8 cellular contexts compared by ENCODE assay signal in genomic region chr6:150600302-150601017, GRCh38. TPM values are rescaled to one million over a fixed set of nuclear protein-coding genes. Genes with fewer than 3 reads are reported as not detected.
DNase-seq lines count a peak whose midpoint lies in the region; ATAC-seq and TF ChIP-seq lines count a peak whose summit lies in the region.

No MANE protein-coding gene starts in this region.

- intact Hi-C loops in left cardiac atrium (cut with DNase I), result loop anchor here in 1 of 2 donors (5.0 kb wide), 1 partner anchor 183 kb away; no protein-coding TSS in a partner anchor
- intact Hi-C loops in aorta (cut with DNase I), result loop anchor here in 1 of 2 donors (10.0 kb wide), 2 partner anchors 186 to 214 kb away; no protein-coding TSS in a partner anchor

- POLR2A ChIA-PET in SK-N-SH (lab: Yijun Ruan, JAX), result no interaction called here

- 3% methylated on average over 8 of the region's 69 CpGs for WGBS in SK-N-SH (ENCODE audit: low lambda C conversion rate)
- 0% methylated on average over 54 to 69 of the region's 69 CpGs for WGBS in aorta, 2 donors

- H3K27ac Mint-ChIP-seq in progenitor cell of endocrine pancreas, result peak overlapping the region; percentile 98

- peaks cover 1% of the 10 kb centered on the region for H3K36me3 Mint-ChIP-seq in progenitor cell of endocrine pancreas (ENCODE audit: insufficient read depth)

- H3K79me2 ChIP-seq in SK-N-SH (ENCODE audit: insufficient read depth), result no peaks in the 10 kb centered on the region

- peak overlapping the region; percentile 74 for H3K4me2 ChIP-seq in SK-N-SH

- H3K4me1 ChIP-seq in SK-N-SH (ENCODE audit: control insufficient read depth in 1 of 2, insufficient read depth in 2 of 2, low read depth in 1 of 2, low read length in 1 of 2) (no peaks in the 10 kb centered on the region; a peak in 1 of 4 replicates), aorta (ENCODE audit: control insufficient read depth in 1 of 2, insufficient read depth in 2 of 2, low read length in 2 of 2) (no peaks in the 10 kb centered on the region)

- no peak for TF ChIP-seq EP300 in SK-N-SH (IDR thresholded peaks at IDR 0.05; ENCODE audit: borderline replicate concordance in 1 of 2, low read depth in 1 of 2, low read length in 1 of 2)

- H3K4me3 ChIP-seq in SK-N-SH (ENCODE audit: low read depth in 2 of 2, low read length in 1 of 2) (peak overlapping the region; percentile 30 to 39), aorta (ENCODE audit: low read length in 2 of 2) (peak overlapping the region; percentile 60 to 61)

- TF ChIP-seq CTCF in SK-N-SH (IDR thresholded peaks at IDR 0.05) (peak; percentile 37), progenitor cell of endocrine pancreas (IDR thresholded peaks at IDR 0.05; ENCODE audit: unreplicated experiment) (peak; percentile 70)

- H3K27me3 Mint-ChIP-seq in progenitor cell of endocrine pancreas, result peaks cover 21% of the 10 kb centered on the region

- H3K27ac ChIP-seq in SK-N-SH (ENCODE audit: low read depth in 2 of 2, low read length in 1 of 2) (no peak overlapping the region), aorta (ENCODE audit: low read depth in 1 of 2, low read length in 2 of 2) (no peak overlapping the region)

- H2AFZ ChIP-seq in SK-N-SH (ENCODE audit: low read depth), result 0 out of 2 replicates have a peak overlapping the region, but pooled peaks have one; percentile 65

- H3K27me3 ChIP-seq in SK-N-SH (ENCODE audit: insufficient read depth), result peaks cover 35% of the 10 kb centered on the region
- H3K27me3 ChIP-seq in aorta (ENCODE audit: control insufficient read depth in 1 of 2, insufficient read depth in 2 of 2, low read length in 1 of 2), result no peaks in the 10 kb centered on the region

- peaks cover 16% of the 10 kb centered on the region for H3K4me1 Mint-ChIP-seq in progenitor cell of endocrine pancreas (ENCODE audit: low read depth)

- no peak overlapping the region for H3K9ac ChIP-seq in SK-N-SH

- DNase-seq in DMS53 treated with DMSO at 0.1 percent for 48 hours (lab: John Stamatoyannopoulos, UW; ENCODE audit: unreplicated experiment) (peak; percentile 74), HuH-7.5 (ENCODE audit: low spot score) (peak; percentile 92), SK-N-SH (peak; percentile 68), left cardiac atrium (peak; percentile 80), progenitor cell of endocrine pancreas (ENCODE audit: low spot score, unreplicated experiment) (peak; percentile 71), aorta (peak; percentile 73 to 86)
- DNase-seq in activated naive CD8-positive, alpha-beta T cell treated with anti-CD3 and anti-CD28 coated beads, Interleukin-2, amount 50 U/mL, for 16 hours (ENCODE audit: low read depth, low spot score), result peak; percentile 31

- CTCF ChIA-PET in SK-N-SH (lab: Yijun Ruan, JAX), result interaction anchor here (0.6 to 1.6 kb wide), 3 partner anchors 19 to 183 kb away, joined by 3 to 5 read pairs (median 3); no protein-coding TSS in a partner anchor

- TF ChIP-seq RAD21 in SK-N-SH (IDR thresholded peaks at IDR 0.05; ENCODE audit: low read length), result no peak

- ATAC-seq in GM21526 (IDR thresholded peaks at IDR 0.05; ENCODE audit: low FRiP score, unreplicated experiment) (peak; percentile 65), left cardiac atrium (peak; percentile 70 to 78), aorta (ENCODE audit: low FRiP score) (peak; percentile 81)

- H3K9me3 ChIP-seq in SK-N-SH (no peaks in the 10 kb centered on the region), aorta (ENCODE audit: control insufficient read depth, low read length) (no peaks in the 10 kb centered on the region)

- no peaks in the 10 kb centered on the region for H3K9me2 ChIP-seq in SK-N-SH

- H3K9me3 Mint-ChIP-seq in progenitor cell of endocrine pancreas (ENCODE audit: low read depth), result no peaks in the 10 kb centered on the region

- H4K20me1 ChIP-seq in SK-N-SH (ENCODE audit: insufficient read depth), result no peaks in the 10 kb centered on the region

- H3K4me3 Mint-ChIP-seq in progenitor cell of endocrine pancreas (ENCODE audit: low read depth), result peak overlapping the region; percentile 97

- H3F3A ChIP-seq in SK-N-SH (replicated peaks; ENCODE audit: insufficient read depth), result no peaks in the 10 kb centered on the region

- H3K36me3 ChIP-seq in SK-N-SH (replicated peaks in 1 of 2; ENCODE audit: control insufficient read depth in 1 of 2, insufficient read depth in 2 of 2, low read length in 1 of 2), result no peaks in the 10 kb centered on the region
- no peaks in the 10 kb centered on the region for H3K36me3 ChIP-seq in aorta (ENCODE audit: control insufficient read depth in 1 of 2, insufficient read depth in 2 of 2, low read length in 1 of 2)

TF ChIP-seq in SK-N-SH, 30 proteins besides CTCF, POLR2A, EP300 and RAD21:
- TF ChIP-seq FOXM1 (IDR thresholded peaks at IDR 0.05; ENCODE audit: low read depth) (no peak), EZH2phosphoT487 (IDR thresholded peaks at IDR 0.05; ENCODE audit: borderline replicate concordance, low read depth) (peak; percentile 47; the same call in 1 of the 2 replicates)

RNA-seq across cellular contexts. Expression of gene PLEKHG1, which starts 0.8 kb away (rescaled TPM):
- polyA plus RNA-seq in SK-N-SH (2012; rRNA removed) (under 0.01 and 0.02 TPM in 2 replicates), aorta (1 to 10 TPM; 1.6 to 1.9 TPM)
- 0.01 TPM in 2 replicates for polyA plus RNA-seq in SK-N-SH (2012; cell fraction: cytosol; rRNA removed)
- 0.01 and 0.02 TPM in 2 replicates for polyA plus RNA-seq in SK-N-SH (2012; cell fraction: nucleus; rRNA removed)
- total RNA-seq in left cardiac atrium (10 to 100 TPM in 1 of 2 donors, 1 to 10 TPM in 1; 9.3 to 25.1 TPM), progenitor cell of endocrine pancreas (38.8 and 42.2 TPM in 2 replicates), aorta (10 to 100 TPM; 36.2 to 62.7 TPM)

Comparison
In these comparisons a context has a peak if more than half of its experiments do, and no peak if none do; other contexts are left out.
1. DNase-seq: peak in every context shown above with its lines; median percentile 92 in HuH-7.5; 80 in left cardiac atrium; 80 in aorta; 74 in DMS53 treated with DMSO at 0.1 percent for 48 hours; 71 in progenitor cell of endocrine pancreas; 68 in SK-N-SH; 31 in activated naive CD8-positive, alpha-beta T cell treated with anti-CD3 and anti-CD28 coated beads, Interleukin-2, amount 50 U/mL, for 16 hours.